ENCODE assay signal across 9 cellular contexts in the genomic region with DNA sequence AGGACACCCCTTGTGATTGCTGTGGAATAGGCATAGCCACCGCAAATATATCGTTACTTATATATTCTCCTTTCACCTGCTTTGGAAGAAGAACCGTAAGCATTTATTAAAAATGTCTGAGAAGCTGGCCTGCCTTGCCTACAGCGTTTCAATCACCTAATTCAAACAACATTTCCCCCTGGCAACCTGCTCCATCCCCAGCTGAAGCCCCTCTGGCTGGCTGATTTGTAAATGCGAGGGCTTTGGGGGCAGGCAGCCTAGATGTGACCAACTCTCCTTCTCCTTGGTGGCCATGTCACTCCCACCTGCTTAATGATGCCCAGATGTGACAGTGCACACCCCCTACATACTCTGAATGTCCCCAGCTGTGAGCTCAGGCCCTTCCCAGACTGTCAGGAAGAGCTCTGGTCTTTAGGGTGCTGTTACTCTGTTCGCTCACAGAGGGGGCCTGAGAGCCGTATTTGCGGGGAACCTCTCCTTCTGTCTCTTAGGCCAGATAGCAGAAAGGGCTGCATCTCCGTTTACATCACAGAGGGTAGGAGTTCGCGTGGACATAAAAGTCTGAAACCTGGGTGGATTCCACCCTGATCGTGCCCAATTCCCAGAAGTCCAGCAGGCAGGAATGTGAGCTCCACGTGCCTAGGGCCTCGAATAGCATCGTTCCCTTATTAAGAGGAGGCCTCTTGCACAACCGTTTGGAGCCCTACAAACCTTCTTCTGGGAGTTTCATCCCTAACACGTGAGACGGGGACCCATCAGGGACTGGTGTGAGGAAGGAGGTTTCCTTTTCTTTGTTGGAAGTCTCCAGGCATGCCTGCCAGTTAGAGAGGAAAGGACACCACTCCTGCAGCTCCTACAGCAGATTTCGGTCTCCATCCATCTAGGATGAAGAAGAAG. TPM values are rescaled to one million over a fixed set of nuclear protein-coding genes. Genes with fewer than 3 reads are reported as not detected.
A peak's percentile ranks its signal among the peaks of the same experiment; 100 is the strongest.
DNase-seq lines count a peak whose midpoint lies in the region; ATAC-seq and TF ChIP-seq lines count a peak whose summit lies in the region.
"Had no signal": no experiment of that assay in that cellular context is flagged by ENCODE, and none has a peak within 500 bp of the region (broad histone marks: within the 10 kb centered on the region; RNA-seq: fewer than 3 reads in every experiment).

No MANE protein-coding gene starts in this region.

- H3K36me3 ChIP-seq in Loucy (ENCODE audit: insufficient read depth, low read length) (no peaks in the 10 kb centered on the region), neuronal stem cell (replicated peaks in 1 of 2; ENCODE audit: control insufficient read depth in 2 of 2, insufficient read depth in 2 of 2, low read length in 2 of 2) (no peaks in the 10 kb centered on the region)

- peaks cover 36% of the 10 kb centered on the region for H3K27me3 Mint-ChIP-seq in activated naive CD8-positive, alpha-beta T cell treated with anti-CD3 and anti-CD28 coated beads, Interleukin-2, amount 10 ng/mL, durations not matched to agents 7 days and 5 days
- H3K27me3 Mint-ChIP-seq in activated CD4-positive, alpha-beta memory T cell treated with anti-CD3 and anti-CD28 coated beads for 36 hours, result peaks cover 21% of the 10 kb centered on the region

- peaks cover 28% of the 10 kb centered on the region for H3K79me2 ChIP-seq in Loucy (ENCODE audit: insufficient read depth, low read length)

- H3K23ac ChIP-seq in neuronal stem cell (ENCODE audit: low read depth, low read length, poor library complexity), result no peak overlapping the region

- intact Hi-C loops in activated CD4-positive, alpha-beta memory T cell treated with anti-CD3 and anti-CD28 coated beads for 36 hours (cut with micrococcal nuclease), result loop anchor here (10.0 kb wide), 1 partner anchor 308 kb away; no protein-coding TSS in a partner anchor

- no peak overlapping the region for H4K91ac ChIP-seq in neuronal stem cell (ENCODE audit: low read depth, low read length, poor library complexity)

- no peak overlapping the region for H2AFZ ChIP-seq in Loucy (ENCODE audit: low read length)
- H2AFZ ChIP-seq in neuronal stem cell (ENCODE audit: low read length), result no peak overlapping the region

- no peak overlapping the region for H2BK5ac ChIP-seq in neuronal stem cell (ENCODE audit: low read length)

- H3K9me3 Mint-ChIP-seq in activated naive CD8-positive, alpha-beta T cell treated with anti-CD3 and anti-CD28 coated beads, Interleukin-2, amount 10 ng/mL, durations not matched to agents 7 days and 5 days, result no peaks in the 10 kb centered on the region
- H3K9me3 Mint-ChIP-seq in activated CD4-positive, alpha-beta memory T cell treated with anti-CD3 and anti-CD28 coated beads for 36 hours, result no peaks in the 10 kb centered on the region

- no peaks in the 10 kb centered on the region; the same call in 1 of the 2 replicates for H3F3A ChIP-seq in Loucy (ENCODE audit: low read depth)

- H3K4me3 ChIP-seq in Loucy (ENCODE audit: low read length, poor library complexity, severe bottlenecking) (no peak overlapping the region), neuronal stem cell (ENCODE audit: low read length in 2 of 2) (no peak overlapping the region)

- H3K4me3 Mint-ChIP-seq in activated naive CD8-positive, alpha-beta T cell treated with anti-CD3 and anti-CD28 coated beads, Interleukin-2, amount 10 ng/mL, durations not matched to agents 7 days and 5 days, result peak overlapping the region; percentile 62
- no peak overlapping the region for H3K4me3 Mint-ChIP-seq in activated CD4-positive, alpha-beta memory T cell treated with anti-CD3 and anti-CD28 coated beads for 36 hours

- H2BK120ac ChIP-seq in neuronal stem cell (ENCODE audit: low read depth, low read length), result no peak overlapping the region

- H3K9ac ChIP-seq in Loucy (ENCODE audit: low read depth, low read length, poor library complexity, severe bottlenecking) (no peak overlapping the region), neuronal stem cell (ENCODE audit: low read depth, low read length, poor library complexity) (no peak overlapping the region)

- no peaks in the 10 kb centered on the region for H4K20me1 ChIP-seq in Loucy (ENCODE audit: insufficient read depth, low read length, poor library complexity, severe bottlenecking)

- no peak overlapping the region for H3K4me2 ChIP-seq in Loucy (ENCODE audit: low read depth, low read length, poor library complexity, severe bottlenecking)
- H3K4me2 ChIP-seq in neuronal stem cell (ENCODE audit: insufficient read depth, low read length, poor library complexity, severe bottlenecking), result no peak overlapping the region

- no peak overlapping the region for H3K27ac Mint-ChIP-seq in activated naive CD8-positive, alpha-beta T cell treated with anti-CD3 and anti-CD28 coated beads, Interleukin-2, amount 10 ng/mL, durations not matched to agents 7 days and 5 days
- no peak overlapping the region for H3K27ac Mint-ChIP-seq in activated CD4-positive, alpha-beta memory T cell treated with anti-CD3 and anti-CD28 coated beads for 36 hours

- H3K4ac ChIP-seq in neuronal stem cell (ENCODE audit: low read length), result no peak overlapping the region

- no peak overlapping the region for H3K27ac ChIP-seq in neuronal stem cell (replicated peaks; ENCODE audit: low read length)

- H2BK12ac ChIP-seq in neuronal stem cell (ENCODE audit: low read length), result no peak overlapping the region

- WGBS in neuronal stem cell (ENCODE audit: extremely low coverage in 2 of 2, insufficient read length in 2 of 2, insufficient replicate concordance in 1 of 2), 2 donors, result no CpG with 5 or more reads among the region's 19 CpGs

- peak overlapping the region; percentile 9 for H3K18ac ChIP-seq in neuronal stem cell (ENCODE audit: low read length)

- DNase-seq in NCI-H524 (lab: John Stamatoyannopoulos, UW), result peak; percentile 33 to 84
- DNase-seq in NCI-H524 treated with DMSO at 0.1 percent for 48 hours (lab: John Stamatoyannopoulos, UW), result no peak
- DNase-seq in activated naive CD8-positive, alpha-beta T cell treated with anti-CD3 and anti-CD28 coated beads, Interleukin-2, amount 10 ng/mL, durations not matched to agents 7 days and 5 days, result no peak
- peak; percentile 44 for DNase-seq in neuronal stem cell (ENCODE audit: low spot score)
- no peak for DNase-seq in activated CD4-positive, alpha-beta memory T cell treated with anti-CD3 and anti-CD28 coated beads for 36 hours
- DNase-seq: NCI-H510A had no signal

- no peak overlapping the region for H3K14ac ChIP-seq in neuronal stem cell (ENCODE audit: low read length)

- CTCF ChIA-PET in activated CD4-positive, alpha-beta memory T cell treated with anti-CD3 and anti-CD28 coated beads for 36 hours (lab: Charles Lee), result interaction anchor here (1.0 to 1.7 kb wide), 3 partner anchors 63 to 219 kb away, joined by 4 to 6 read pairs (median 5); no protein-coding TSS in a partner anchor

- H3K4me1 ChIP-seq in Loucy (ENCODE audit: insufficient read depth, low read length, poor library complexity, severe bottlenecking) (peaks cover 26% of the 10 kb centered on the region), neuronal stem cell (ENCODE audit: control insufficient read depth in 2 of 2, insufficient read depth in 1 of 2, low read depth in 1 of 2, low read length in 2 of 2) (peaks cover 11 to 22% of the 10 kb centered on the region in 2 donors)

- H3K36me3 Mint-ChIP-seq in activated naive CD8-positive, alpha-beta T cell treated with anti-CD3 and anti-CD28 coated beads, Interleukin-2, amount 10 ng/mL, durations not matched to agents 7 days and 5 days, result peaks cover 1% of the 10 kb centered on the region
- no peaks in the 10 kb centered on the region for H3K36me3 Mint-ChIP-seq in activated CD4-positive, alpha-beta memory T cell treated with anti-CD3 and anti-CD28 coated beads for 36 hours

- no peaks in the 10 kb centered on the region for H3K9me2 ChIP-seq in Loucy (replicated peaks; ENCODE audit: low read depth, low read length)

- ATAC-seq in activated naive CD8-positive, alpha-beta T cell treated with anti-CD3 and anti-CD28 coated beads, Interleukin-2, amount 10 ng/mL, durations not matched to agents 7 days and 5 days (ENCODE audit: low read depth), result peak; percentile 20
- ATAC-seq in HG03432 (IDR thresholded peaks at IDR 0.05; ENCODE audit: unreplicated experiment) (no peak), GM18519 (IDR thresholded peaks at IDR 0.05; ENCODE audit: low FRiP score, unreplicated experiment) (no peak)

- POLR2A ChIA-PET in activated naive CD8-positive, alpha-beta T cell treated with anti-CD3 and anti-CD28 coated beads, Interleukin-2, amount 10 ng/mL, durations not matched to agents 7 days and 5 days (lab: Charles Lee), result interaction anchor here (1.3 to 2.0 kb wide), 2 partner anchors 55 to 64 kb away, joined by 3 to 6 read pairs; no protein-coding TSS in a partner anchor
- POLR2A ChIA-PET in activated CD4-positive, alpha-beta memory T cell treated with anti-CD3 and anti-CD28 coated beads for 36 hours (lab: Charles Lee), result no interaction called here

- no peak overlapping the region for H2AK5ac ChIP-seq in neuronal stem cell (ENCODE audit: low read depth, low read length)

- H3K9me3 ChIP-seq in Loucy (ENCODE audit: insufficient read depth, low read depth, low read length), result no peaks in the 10 kb centered on the region
- H3K9me3 ChIP-seq in neuronal stem cell (replicated peaks in 1 of 2; ENCODE audit: control insufficient read depth in 2 of 2, insufficient read depth in 1 of 2, low read depth in 1 of 2, low read length in 2 of 2), result peaks cover 0 to 2% of the 10 kb centered on the region in 2 donors

- H3K27me3 ChIP-seq in Loucy (ENCODE audit: insufficient read depth, low read length, poor library complexity, severe bottlenecking) (no peaks in the 10 kb centered on the region), neuronal stem cell (ENCODE audit: control insufficient read depth in 3 of 3, insufficient read depth in 3 of 3, low read depth in 1 of 3, low read length in 3 of 3) (peaks cover 0 to 37% (median 2%) of the 10 kb centered on the region in 3 experiments)

- peaks cover 25% of the 10 kb centered on the region for H3K4me1 Mint-ChIP-seq in activated naive CD8-positive, alpha-beta T cell treated with anti-CD3 and anti-CD28 coated beads, Interleukin-2, amount 10 ng/mL, durations not matched to agents 7 days and 5 days
- peaks cover 9% of the 10 kb centered on the region for H3K4me1 Mint-ChIP-seq in activated CD4-positive, alpha-beta memory T cell treated with anti-CD3 and anti-CD28 coated beads for 36 hours (ENCODE audit: low read depth)

- peaks cover 10% of the 10 kb centered on the region for H3K79me1 ChIP-seq in neuronal stem cell (ENCODE audit: low read depth, low read length)

- TF ChIP-seq CTCF in Loucy (conservative IDR thresholded peaks at IDR 0.05; ENCODE audit: low read length), result peak; percentile 66

- no peak overlapping the region for H4K8ac ChIP-seq in neuronal stem cell (ENCODE audit: low read depth, low read length)

- no peak overlapping the region for H2BK15ac ChIP-seq in neuronal stem cell (ENCODE audit: low read length)

RNA-seq across cellular contexts. Expression of gene SDK2, which starts 2.4 kb away (rescaled TPM):
- 10 to 100 TPM; 29.3 to 31.1 TPM for total RNA-seq in activated naive CD8-positive, alpha-beta T cell treated with anti-CD3 and anti-CD28 coated beads, Interleukin-2, amount 10 ng/mL, durations not matched to agents 7 days and 5 days
- 31.6 TPM for polyA plus RNA-seq in neuronal stem cell (2013, experiment 1 of 2)
- polyA plus RNA-seq in neuronal stem cell (2013, experiment 2 of 2), result 34.6 TPM
- under 1 TPM; 0.05 to 0.12 TPM for total RNA-seq in activated CD4-positive, alpha-beta memory T cell treated with anti-CD3 and anti-CD28 coated beads for 36 hours

Comparison
In these comparisons a context has a peak if more than half of its experiments do, and no peak if none do; other contexts are left out.
1. DNase-seq: peak in NCI-H524 (2 of 2) and neuronal stem cell (single experiment); none in NCI-H524 treated with DMSO at 0.1 percent for 48 hours (single experiment), activated naive CD8-positive, alpha-beta T cell treated with anti-CD3 and anti-CD28 coated beads, Interleukin-2, amount 10 ng/mL, durations not matched to agents 7 days and 5 days (single experiment) and activated CD4-positive, alpha-beta memory T cell treated with anti-CD3 and anti-CD28 coated beads for 36 hours (single experiment).
2. RNA of gene SDK2, which starts 2.4 kb away (total RNA-seq): 29.3 to 31.1 TPM in activated naive CD8-positive, alpha-beta T cell treated with anti-CD3 and anti-CD28 coated beads, Interleukin-2, amount 10 ng/mL, durations not matched to agents 7 days and 5 days; 0.05 to 0.12 TPM in activated CD4-positive, alpha-beta memory T cell treated with anti-CD3 and anti-CD28 coated beads for 36 hours; every median in the first group is over 10 times any median in the second.